12 cellular contexts compared by ENCODE assay signal in genomic region chr1:182955596-182956588, GRCh38.
DNase-seq lines count a peak whose midpoint lies in the region; ATAC-seq lines count a peak whose summit lies in the region.
"Had no signal": no experiment of that assay in that cellular context is flagged by ENCODE, and none has a peak within 500 bp of the region (broad histone marks: within the 10 kb centered on the region; RNA-seq: fewer than 3 reads in every experiment).

No MANE protein-coding gene starts in this region.

- DNase-seq in GOT3 (lab: John Stamatoyannopoulos, UW) (peak; percentile 90), NCI-H82 treated with DMSO at 0.1 percent for 48 hours (lab: John Stamatoyannopoulos, UW; ENCODE audit: unreplicated experiment) (peak; percentile 97), dedifferentiated amniotic fluid mesenchymal stem cell (ENCODE audit: extremely low spot score) (peak; percentile 56), skeletal muscle cell (ENCODE audit: low read depth) (peak; percentile 83), Ammon's horn (ENCODE audit: low spot score) (no peak)
- DNase-seq in activated CD8-positive, alpha-beta memory T cell treated with anti-CD3 and anti-CD28 coated beads, Interleukin-2, amount 50 U/mL, for 48 hours = no peak
- DNase-seq: activated T-cell treated with anti-CD3 and anti-CD28 coated beads for 4 hours; SHP77 treated with DMSO at 0.1 percent for 48 hours; stimulated activated CD4-positive, alpha-beta T cell treated with anti-CD3 and anti-CD28 coated beads, Interleukin-4, amount 100 ng/mL, for 4 hours had no signal

- no peak for ATAC-seq in GM19035 (IDR thresholded peaks at IDR 0.05; ENCODE audit: unreplicated experiment)
- no peak for ATAC-seq in HG03097 (IDR thresholded peaks at IDR 0.05; ENCODE audit: low FRiP score, unreplicated experiment)

- no peak overlapping the region for H3K4me3 ChIP-seq in skeletal muscle cell (ENCODE audit: low read depth, low read length)
- H3K4me3 ChIP-seq: HAP-1 had no signal

Comparison
In these comparisons a context has a peak if more than half of its experiments do, and no peak if none do; other contexts are left out.
1. DNase-seq: peak in GOT3 (single experiment), NCI-H82 treated with DMSO at 0.1 percent for 48 hours (single experiment), dedifferentiated amniotic fluid mesenchymal stem cell (single experiment) and skeletal muscle cell (single experiment); none in activated CD8-positive, alpha-beta memory T cell treated with anti-CD3 and anti-CD28 coated beads, Interleukin-2, amount 50 U/mL, for 48 hours (single experiment) and Ammon's horn (single experiment).